Comparison of ENCODE assay signal across 1 cellular context in the genomic region with DNA sequence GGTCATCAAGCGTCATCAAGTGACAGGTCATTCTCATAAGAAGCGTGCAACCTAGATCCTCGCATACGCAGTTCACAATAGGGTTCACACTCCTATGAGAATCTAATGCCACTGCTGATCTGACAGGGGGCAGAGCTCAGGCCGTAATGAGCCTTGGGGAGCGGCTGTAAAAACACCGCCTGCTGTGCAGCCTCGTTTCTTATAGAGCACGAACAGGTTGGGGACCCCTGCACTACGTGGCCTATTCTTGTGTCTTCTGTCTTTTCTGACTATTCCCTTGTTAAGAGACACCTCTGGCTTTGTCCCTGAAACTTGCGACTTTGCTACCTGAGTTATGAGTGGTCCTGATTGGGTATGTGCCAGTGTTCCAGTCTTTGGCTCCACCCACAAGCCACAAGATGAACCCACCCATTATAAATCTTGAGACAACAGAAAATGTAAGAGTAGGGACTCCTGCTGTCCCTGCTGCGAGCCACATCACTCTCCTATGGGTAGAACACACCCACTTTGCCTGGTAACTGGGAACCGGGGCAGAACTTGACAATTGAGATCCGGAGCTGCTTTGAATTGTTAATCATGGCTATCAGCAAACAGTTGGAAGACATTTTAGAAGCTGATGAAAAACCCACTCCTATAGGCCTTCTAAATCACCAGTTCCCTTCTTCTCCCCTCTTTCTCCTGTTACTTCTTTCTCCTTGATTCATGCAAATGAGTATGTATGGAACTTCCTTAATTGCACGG.
TF ChIP-seq lines count a peak whose summit lies in the region.

No MANE protein-coding gene starts in this region.

TF ChIP-seq in GM23338, 12 proteins besides CTCF, POLR2A, EP300 and RAD21 (continued from another document):
- TF ChIP-seq, protein P1, sequence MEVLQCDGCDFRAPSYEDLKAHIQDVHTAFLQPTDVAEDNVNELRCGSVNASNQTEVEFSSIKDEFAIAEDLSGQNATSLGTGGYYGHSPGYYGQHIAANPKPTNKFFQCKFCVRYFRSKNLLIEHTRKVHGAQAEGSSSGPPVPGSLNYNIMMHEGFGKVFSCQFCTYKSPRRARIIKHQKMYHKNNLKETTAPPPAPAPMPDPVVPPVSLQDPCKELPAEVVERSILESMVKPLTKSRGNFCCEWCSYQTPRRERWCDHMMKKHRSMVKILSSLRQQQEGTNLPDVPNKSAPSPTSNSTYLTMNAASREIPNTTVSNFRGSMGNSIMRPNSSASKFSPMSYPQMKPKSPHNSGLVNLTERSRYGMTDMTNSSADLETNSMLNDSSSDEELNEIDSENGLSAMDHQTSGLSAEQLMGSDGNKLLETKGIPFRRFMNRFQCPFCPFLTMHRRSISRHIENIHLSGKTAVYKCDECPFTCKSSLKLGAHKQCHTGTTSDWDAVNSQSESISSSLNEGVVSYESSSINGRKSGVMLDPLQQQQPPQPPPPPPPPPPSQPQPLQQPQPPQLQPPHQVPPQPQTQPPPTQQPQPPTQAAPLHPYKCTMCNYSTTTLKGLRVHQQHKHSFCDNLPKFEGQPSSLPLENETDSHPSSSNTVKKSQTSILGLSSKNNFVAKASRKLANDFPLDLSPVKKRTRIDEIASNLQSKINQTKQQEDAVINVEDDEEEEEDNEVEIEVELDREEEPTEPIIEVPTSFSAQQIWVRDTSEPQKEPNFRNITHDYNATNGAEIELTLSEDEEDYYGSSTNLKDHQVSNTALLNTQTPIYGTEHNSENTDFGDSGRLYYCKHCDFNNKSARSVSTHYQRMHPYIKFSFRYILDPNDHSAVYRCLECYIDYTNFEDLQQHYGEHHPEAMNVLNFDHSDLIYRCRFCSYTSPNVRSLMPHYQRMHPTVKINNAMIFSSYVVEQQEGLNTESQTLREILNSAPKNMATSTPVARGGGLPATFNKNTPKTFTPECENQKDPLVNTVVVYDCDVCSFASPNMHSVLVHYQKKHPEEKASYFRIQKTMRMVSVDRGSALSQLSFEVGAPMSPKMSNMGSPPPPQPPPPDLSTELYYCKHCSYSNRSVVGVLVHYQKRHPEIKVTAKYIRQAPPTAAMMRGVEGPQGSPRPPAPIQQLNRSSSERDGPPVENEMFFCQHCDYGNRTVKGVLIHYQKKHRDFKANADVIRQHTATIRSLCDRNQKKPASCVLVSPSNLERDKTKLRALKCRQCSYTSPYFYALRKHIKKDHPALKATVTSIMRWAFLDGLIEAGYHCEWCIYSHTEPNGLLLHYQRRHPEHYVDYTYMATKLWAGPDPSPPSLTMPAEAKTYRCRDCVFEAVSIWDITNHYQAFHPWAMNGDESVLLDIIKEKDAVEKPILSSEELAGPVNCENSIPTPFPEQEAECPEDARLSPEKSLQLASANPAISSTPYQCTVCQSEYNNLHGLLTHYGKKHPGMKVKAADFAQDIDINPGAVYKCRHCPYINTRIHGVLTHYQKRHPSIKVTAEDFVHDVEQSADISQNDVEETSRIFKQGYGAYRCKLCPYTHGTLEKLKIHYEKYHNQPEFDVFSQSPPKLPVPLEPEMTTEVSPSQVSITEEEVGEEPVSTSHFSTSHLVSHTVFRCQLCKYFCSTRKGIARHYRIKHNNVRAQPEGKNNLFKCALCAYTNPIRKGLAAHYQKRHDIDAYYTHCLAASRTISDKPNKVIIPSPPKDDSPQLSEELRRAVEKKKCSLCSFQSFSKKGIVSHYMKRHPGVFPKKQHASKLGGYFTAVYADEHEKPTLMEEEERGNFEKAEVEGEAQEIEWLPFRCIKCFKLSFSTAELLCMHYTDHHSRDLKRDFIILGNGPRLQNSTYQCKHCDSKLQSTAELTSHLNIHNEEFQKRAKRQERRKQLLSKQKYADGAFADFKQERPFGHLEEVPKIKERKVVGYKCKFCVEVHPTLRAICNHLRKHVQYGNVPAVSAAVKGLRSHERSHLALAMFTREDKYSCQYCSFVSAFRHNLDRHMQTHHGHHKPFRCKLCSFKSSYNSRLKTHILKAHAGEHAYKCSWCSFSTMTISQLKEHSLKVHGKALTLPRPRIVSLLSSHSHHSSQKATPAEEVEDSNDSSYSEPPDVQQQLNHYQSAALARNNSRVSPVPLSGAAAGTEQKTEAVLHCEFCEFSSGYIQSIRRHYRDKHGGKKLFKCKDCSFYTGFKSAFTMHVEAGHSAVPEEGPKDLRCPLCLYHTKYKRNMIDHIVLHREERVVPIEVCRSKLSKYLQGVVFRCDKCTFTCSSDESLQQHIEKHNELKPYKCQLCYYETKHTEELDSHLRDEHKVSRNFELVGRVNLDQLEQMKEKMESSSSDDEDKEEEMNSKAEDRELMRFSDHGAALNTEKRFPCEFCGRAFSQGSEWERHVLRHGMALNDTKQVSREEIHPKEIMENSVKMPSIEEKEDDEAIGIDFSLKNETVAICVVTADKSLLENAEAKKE (CRISPR knock-in tag; IDR thresholded peaks at IDR 0.05): peak; percentile 69
- TF ChIP-seq EZH2 (IDR thresholded peaks at IDR 0.05; ENCODE audit: low read depth, unreplicated experiment) (no peak), NANOG (IDR thresholded peaks at IDR 0.05; ENCODE audit: borderline replicate concordance) (peak; percentile 77; the same call in 1 of the 2 replicates)
